ENCODE assay signal across 15 cellular contexts in the genomic region with DNA sequence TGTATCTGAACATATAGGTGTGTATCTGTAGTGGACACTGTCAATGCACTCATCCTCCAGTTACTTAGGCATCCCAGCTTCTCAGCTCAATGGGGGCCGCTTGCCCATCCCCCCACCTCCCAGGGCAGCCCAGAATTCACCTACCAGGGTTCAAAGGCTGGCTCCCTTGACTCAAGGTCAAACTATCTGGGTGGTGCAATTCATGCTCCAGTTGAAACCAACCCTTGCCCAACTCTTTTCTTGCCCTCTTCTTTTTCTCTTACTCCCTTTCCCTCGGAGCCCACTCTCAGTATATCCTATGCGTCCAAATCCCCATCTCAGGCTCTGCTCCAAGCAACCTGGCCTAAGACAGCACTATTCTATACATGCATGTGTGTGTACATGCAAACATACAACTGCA.
"Had no signal": no experiment of that assay in that cellular context is flagged by ENCODE, and none has a peak within 500 bp of the region (broad histone marks: within the 10 kb centered on the region; RNA-seq: fewer than 3 reads in every experiment).

No MANE protein-coding gene starts in this region.

- H3K36me3 ChIP-seq: ascending aorta, heart left ventricle, neutrophil, tibial artery, uterus had no signal

- H3K27me3 Mint-ChIP-seq: activated naive CD8-positive, alpha-beta T cell treated with anti-CD3 and anti-CD28 coated beads, Interleukin-2, amount 50 U/mL, for 24 hours; effector memory CD8-positive, alpha-beta T cell; stimulated activated naive B cell treated with anti-CD40 and anti-IgM and Interleukin-4, amounts not matched to agents 10 μg/mL and 1 μg/mL and 100 μg/mL, for 72 hours had no signal

- H3K9me3 Mint-ChIP-seq: activated naive CD8-positive, alpha-beta T cell treated with anti-CD3 and anti-CD28 coated beads, Interleukin-2, amount 50 U/mL, for 24 hours; effector memory CD8-positive, alpha-beta T cell; natural killer cell; stimulated activated naive B cell treated with anti-CD40 and anti-IgM and Interleukin-4, amounts not matched to agents 10 μg/mL and 1 μg/mL and 100 μg/mL, for 72 hours had no signal

- ATAC-seq: heart left ventricle had no signal

- H3K27me3 ChIP-seq: ascending aorta, heart left ventricle, neutrophil, tibial artery, uterus had no signal

- H3K27ac ChIP-seq: ascending aorta, tibial artery, uterus had no signal

- H3K4me3 ChIP-seq: ascending aorta, tibial artery, uterus had no signal

- H3K27ac Mint-ChIP-seq: activated naive CD8-positive, alpha-beta T cell treated with anti-CD3 and anti-CD28 coated beads, Interleukin-2, amount 50 U/mL, for 24 hours; effector memory CD8-positive, alpha-beta T cell had no signal

- H3K4me3 Mint-ChIP-seq: activated naive CD8-positive, alpha-beta T cell treated with anti-CD3 and anti-CD28 coated beads, Interleukin-2, amount 50 U/mL, for 24 hours; effector memory CD8-positive, alpha-beta T cell; natural killer cell; stimulated activated naive B cell treated with anti-CD40 and anti-IgM and Interleukin-4, amounts not matched to agents 10 μg/mL and 1 μg/mL and 100 μg/mL, for 72 hours had no signal

- H3K36me3 Mint-ChIP-seq: natural killer cell; stimulated activated naive B cell treated with anti-CD40 and anti-IgM and Interleukin-4, amounts not matched to agents 10 μg/mL and 1 μg/mL and 100 μg/mL, for 72 hours had no signal

- DNase-seq: activated CD4-positive, CD25-positive, alpha-beta regulatory T cell; activated CD8-positive, alpha-beta memory T cell treated with anti-CD3 and anti-CD28 coated beads for 24 hours; activated T-cell treated with anti-CD3 and anti-CD28 coated beads for 4 hours; foreskin melanocyte; heart left ventricle; mammary epithelial cell; natural killer cell; retina; stimulated activated naive B cell treated with anti-CD40 and anti-IgM and Interleukin-4, amounts not matched to agents 10 μg/mL and 1 μg/mL and 100 μg/mL, for 72 hours; tibial artery; uterus had no signal

- H3K9me3 ChIP-seq: ascending aorta, heart left ventricle, neutrophil, tibial artery, uterus had no signal
